Comparison of ENCODE assay signal across 25 cellular contexts in genomic region chr6:88872962-88873361, GRCh38.
DNase-seq lines count a peak whose midpoint lies in the region; ATAC-seq, FAIRE-seq and TF ChIP-seq lines count a peak whose summit lies in the region.
"Had no signal": no experiment of that assay in that cellular context is flagged by ENCODE, and none has a peak within 500 bp of the region (broad histone marks: within the 10 kb centered on the region; RNA-seq: fewer than 3 reads in every experiment).

No MANE protein-coding gene starts in this region.

- WGBS in GM12878 (ENCODE audit: insufficient coverage, insufficient replicate concordance, low lambda C conversion rate, missing lambda C conversion rate): 73% methylated on average over 1 of the region's 1 CpG

- H3K4me3 ChIP-seq in CD8-positive, alpha-beta memory T cell (ENCODE audit: low read length): no peak overlapping the region
- H3K4me3 ChIP-seq in GM12878: no peak overlapping the region
- H3K4me3 ChIP-seq: gastrocnemius medialis, left ventricle myocardium inferior, neural progenitor cell, Peyer's patch, prostate gland had no signal

- H3K9me3 ChIP-seq in CD8-positive, alpha-beta memory T cell (ENCODE audit: low read length): no peaks in the 10 kb centered on the region
- no peaks in the 10 kb centered on the region for H3K9me3 ChIP-seq in GM12878 (replicated peaks; ENCODE audit: control insufficient read depth, insufficient read depth, low read length)
- H3K9me3 ChIP-seq: Caco-2, gastrocnemius medialis, left ventricle myocardium inferior, Peyer's patch, prostate gland had no signal

- intact Hi-C loops in GM12878 (cut with micrococcal nuclease; ENCODE audit: unreplicated experiment): loop anchor here (5.0 kb wide), 3 partner anchors 706 to 1481 kb away; partner anchors contain the start of gene CNR1

- ATAC-seq in GM12878: no peak; the same call in 2 of the 3 replicates
- no peak for ATAC-seq in naive thymus-derived CD8-positive, alpha-beta T cell
- no peak for ATAC-seq in HG02610 (IDR thresholded peaks at IDR 0.05; ENCODE audit: unreplicated experiment)
- ATAC-seq: gastrocnemius medialis had no signal

- FAIRE-seq in GM12878 (lab: Jason Lieb, UNC): no peak
- FAIRE-seq: endometrium had no signal

- H3K27me3 Mint-ChIP-seq in activated T-cell treated with anti-CD3 and anti-CD28 coated beads, Interleukin-2, amount 50 U/mL, for 24 hours: no peaks in the 10 kb centered on the region
- no peaks in the 10 kb centered on the region for H3K27me3 Mint-ChIP-seq in CD8-positive, alpha-beta memory T cell
- H3K27me3 Mint-ChIP-seq in naive thymus-derived CD8-positive, alpha-beta T cell: no peaks in the 10 kb centered on the region
- H3K27me3 Mint-ChIP-seq: dendritic cell treated with granulocyte-macrophage colony-stimulating factor and Interleukin-4, amounts not matched to agents 40 ng/mL and 50 ng/mL, for 4 days had no signal

- H3K4me1 ChIP-seq in CD8-positive, alpha-beta memory T cell (ENCODE audit: insufficient read depth, low read length): no peaks in the 10 kb centered on the region
- peaks cover 10% of the 10 kb centered on the region for H3K4me1 ChIP-seq in GM12878 (ENCODE audit: control insufficient read depth, insufficient read depth, low read length)
- H3K4me1 ChIP-seq: neural progenitor cell, prostate gland had no signal

- H3K4me1 Mint-ChIP-seq in activated T-cell treated with anti-CD3 and anti-CD28 coated beads, Interleukin-2, amount 50 U/mL, for 24 hours (ENCODE audit: low read depth): peaks cover 33% of the 10 kb centered on the region
- H3K4me1 Mint-ChIP-seq in CD8-positive, alpha-beta memory T cell: peaks cover 5 to 31% (median 10%) of the 10 kb centered on the region in 3 donors
- H3K4me1 Mint-ChIP-seq in naive thymus-derived CD8-positive, alpha-beta T cell: peaks cover 0 to 7% (median 4%) of the 10 kb centered on the region in 4 donors
- H3K4me1 Mint-ChIP-seq: neural progenitor cell had no signal

- no peaks in the 10 kb centered on the region for H3K9me3 Mint-ChIP-seq in activated T-cell treated with anti-CD3 and anti-CD28 coated beads, Interleukin-2, amount 50 U/mL, for 24 hours
- H3K9me3 Mint-ChIP-seq in CD8-positive, alpha-beta memory T cell: no peaks in the 10 kb centered on the region
- H3K9me3 Mint-ChIP-seq in naive thymus-derived CD8-positive, alpha-beta T cell: no peaks in the 10 kb centered on the region
- H3K9me3 Mint-ChIP-seq: dendritic cell treated with granulocyte-macrophage colony-stimulating factor and Interleukin-4, amounts not matched to agents 40 ng/mL and 50 ng/mL, for 4 days; mesothelial cell of epicardium; neural progenitor cell had no signal

- peaks cover under 1% of the 10 kb centered on the region for H3K36me3 Mint-ChIP-seq in activated T-cell treated with anti-CD3 and anti-CD28 coated beads, Interleukin-2, amount 50 U/mL, for 24 hours (ENCODE audit: low read depth)
- peaks cover 0 to 4% (median 4%) of the 10 kb centered on the region in 3 donors for H3K36me3 Mint-ChIP-seq in CD8-positive, alpha-beta memory T cell
- peaks cover 0 to 16% (median 0%) of the 10 kb centered on the region in 3 donors for H3K36me3 Mint-ChIP-seq in naive thymus-derived CD8-positive, alpha-beta T cell
- H3K36me3 Mint-ChIP-seq: mesothelial cell of epicardium, neural progenitor cell had no signal

- no peak overlapping the region for H3K27ac ChIP-seq in CD8-positive, alpha-beta memory T cell (ENCODE audit: low read depth, low read length)
- H3K27ac ChIP-seq in GM12878 (ENCODE audit: control insufficient read depth, insufficient read depth): 0 out of 2 replicates have a peak overlapping the region, but pooled peaks have one; percentile 14
- H3K27ac ChIP-seq: gastrocnemius medialis, left ventricle myocardium inferior, neural progenitor cell, Peyer's patch, prostate gland had no signal

- TF ChIP-seq CTCF in GM12878 (IDR thresholded peaks at IDR 0.05 in 2 of 3, conservative IDR thresholded peaks at IDR 0.05 in 1 of 3; ENCODE audit: control insufficient read depth in 2 of 3, extremely low read depth in 1 of 3, insufficient read depth in 1 of 3, low read depth in 3 of 3, low read length in 3 of 3): no peak

- no peak overlapping the region for H3K4me3 Mint-ChIP-seq in activated T-cell treated with anti-CD3 and anti-CD28 coated beads, Interleukin-2, amount 50 U/mL, for 24 hours
- H3K4me3 Mint-ChIP-seq in CD8-positive, alpha-beta memory T cell: no peak overlapping the region
- H3K4me3 Mint-ChIP-seq in naive thymus-derived CD8-positive, alpha-beta T cell: no peak overlapping the region
- H3K4me3 Mint-ChIP-seq: dendritic cell treated with granulocyte-macrophage colony-stimulating factor and Interleukin-4, amounts not matched to agents 40 ng/mL and 50 ng/mL, for 4 days; mesothelial cell of epicardium; neural progenitor cell had no signal

- TF ChIP-seq POLR2A in GM12878 (IDR thresholded peaks at IDR 0.05; ENCODE audit: low read depth, low read length): no peak

- in situ Hi-C loops in GM12878 (cut with MboI): loop anchor here (5.0 kb wide), 3 partner anchors 946 to 1481 kb away; no protein-coding TSS in a partner anchor

- no peak overlapping the region for H2AFZ ChIP-seq in GM12878 (ENCODE audit: control insufficient read depth, low read depth, low read length)
- H2AFZ ChIP-seq: neural progenitor cell had no signal

- H3K36me3 ChIP-seq in CD8-positive, alpha-beta memory T cell (ENCODE audit: insufficient read depth, low read length): no peaks in the 10 kb centered on the region
- H3K36me3 ChIP-seq in GM12878 (ENCODE audit: control insufficient read depth in 2 of 2, insufficient read depth in 2 of 2, low read length in 1 of 2): no peaks in the 10 kb centered on the region
- H3K36me3 ChIP-seq: gastrocnemius medialis, left ventricle myocardium inferior, neural progenitor cell, Peyer's patch, prostate gland had no signal

- CTCF ChIA-PET in CD8-positive, alpha-beta memory T cell (lab: Charles Lee): no interaction called here
- CTCF ChIA-PET in GM12878 (lab: Yijun Ruan, JAX): interaction anchor here (0.6 to 5.8 kb wide), 7 partner anchors 18 to 1337 kb away, joined by 3 to 67 read pairs (median 3); no protein-coding TSS in a partner anchor

- RAD21 ChIA-PET in GM12878 (lab: Charles Lee; ENCODE audit: unreplicated experiment): interaction anchor here (0.9 to 6.4 kb wide), 8 partner anchors 28 to 1479 kb away, joined by 3 to 68 read pairs (median 10); no protein-coding TSS in a partner anchor

- no peaks in the 10 kb centered on the region for H3K27me3 ChIP-seq in CD8-positive, alpha-beta memory T cell (ENCODE audit: insufficient read depth, low read length, poor library complexity, severe bottlenecking)
- H3K27me3 ChIP-seq in GM12878 (replicated peaks in 1 of 2; ENCODE audit: control insufficient read depth in 2 of 2, insufficient read depth in 2 of 2, low read length in 1 of 2): no peaks in the 10 kb centered on the region
- H3K27me3 ChIP-seq: gastrocnemius medialis, neural progenitor cell, Peyer's patch had no signal

- TF ChIP-seq EP300 in GM12878 (IDR thresholded peaks at IDR 0.05; ENCODE audit: borderline replicate concordance in 1 of 2, control insufficient read depth in 1 of 2, low read depth in 2 of 2, low read length in 2 of 2): no peak

- TF ChIP-seq RAD21 in GM12878 (IDR thresholded peaks at IDR 0.05; ENCODE audit: insufficient read depth, low read depth, low read length): no peak

- DNase-seq in activated T-cell treated with anti-CD3 and anti-CD28 coated beads, Interleukin-2, amount 50 U/mL, for 24 hours: no peak
- DNase-seq in activated T-cell treated with anti-CD3 and anti-CD28 coated beads for 4 hours (no peak), GM12878 (ENCODE audit: low read depth, low spot score) (no peak), occipital lobe (lab: John Stamatoyannopoulos, UW) (no peak), SW480 (ENCODE audit: low spot score) (no peak)
- no peak for DNase-seq in CD8-positive, alpha-beta memory T cell
- DNase-seq in naive thymus-derived CD8-positive, alpha-beta T cell: no peak
- DNase-seq: activated effector memory CD4-positive, alpha-beta T cell treated with anti-CD3 and anti-CD28 coated beads, Interleukin-2, amount 50 U/mL, for 16 hours; anterior cingulate cortex; DND-41; gastrocnemius medialis; hypothalamus; left ventricle myocardium inferior; NCI-H2171 treated with DMSO at 0.1 percent for 48 hours; NCI-H526; SIG-M5; trophoblast cell had no signal

- H3K9ac ChIP-seq in GM12878 (ENCODE audit: control insufficient read depth, insufficient read depth, low read length): no peak overlapping the region
- H3K9ac ChIP-seq: neural progenitor cell had no signal

- SMC1A ChIA-PET in GM12878 (lab: Charles Lee; ENCODE audit: uncharacterized antibody, unreplicated experiment): interaction anchor here (1.2 to 7.9 kb wide), 7 partner anchors 10 to 1480 kb away, joined by 3 to 118 read pairs (median 8); no protein-coding TSS in a partner anchor

- H3K4me2 ChIP-seq in GM12878 (ENCODE audit: control insufficient read depth, insufficient read depth): 0 out of 2 replicates have a peak overlapping the region, but pooled peaks have one; percentile 22
- H3K4me2 ChIP-seq: neural progenitor cell had no signal

- H3K79me2 ChIP-seq in GM12878 (ENCODE audit: control insufficient read depth, insufficient read depth, low read length): no peaks in the 10 kb centered on the region

- no peaks in the 10 kb centered on the region for H4K20me1 ChIP-seq in GM12878 (ENCODE audit: control insufficient read depth, insufficient read depth)

- BruUV-seq in GM12878 (replicated peaks; lab: Mats Ljungman, UMichigan): no TSS peak

- POLR2A ChIA-PET in CD8-positive, alpha-beta memory T cell (lab: Charles Lee): no interaction called here
- POLR2A ChIA-PET in GM12878 (lab: Charles Lee): interaction anchor here (0.6 kb wide), 1 partner anchor 206 kb away, joined by 3 read pairs; no protein-coding TSS in a partner anchor
- POLR2A ChIA-PET in naive thymus-derived CD8-positive, alpha-beta T cell (lab: Charles Lee): no interaction called here

- peak overlapping the region; percentile 42 for H3K27ac Mint-ChIP-seq in activated T-cell treated with anti-CD3 and anti-CD28 coated beads, Interleukin-2, amount 50 U/mL, for 24 hours
- peak overlapping the region in 7 of 8 donors; percentile 3 to 89 (median 61) for H3K27ac Mint-ChIP-seq in CD8-positive, alpha-beta memory T cell
- peak overlapping the region; percentile 13 to 73 (median 58) for H3K27ac Mint-ChIP-seq in naive thymus-derived CD8-positive, alpha-beta T cell
- H3K27ac Mint-ChIP-seq: dendritic cell treated with granulocyte-macrophage colony-stimulating factor and Interleukin-4, amounts not matched to agents 40 ng/mL and 50 ng/mL, for 4 days; mesothelial cell of epicardium; neural progenitor cell had no signal

TF ChIP-seq in GM12878, 131 proteins besides CTCF, POLR2A, EP300 and RAD21 (continues in another document):
- TF ChIP-seq IKZF1 (conservative IDR thresholded peaks at IDR 0.05): no peak
- no peak for TF ChIP-seq EGR1 (IDR thresholded peaks at IDR 0.05; ENCODE audit: borderline replicate concordance in 1 of 2, low read depth in 2 of 2, low read length in 2 of 2)
